Comparison of ENCODE assay signal across 15 cellular contexts in genomic region chr1:56094168-56094567, GRCh38.
"Had no signal": no experiment of that assay in that cellular context is flagged by ENCODE, and none has a peak within 500 bp of the region (broad histone marks: within the 10 kb centered on the region; RNA-seq: fewer than 3 reads in every experiment).

No MANE protein-coding gene starts in this region.

- H3K4me3 ChIP-seq: adrenal gland, esophagus squamous epithelium, left lung, testis, upper lobe of right lung had no signal

- H3K36me3 Mint-ChIP-seq: activated naive CD4-positive, alpha-beta T cell treated with anti-CD3 and anti-CD28 coated beads, Interleukin-2, amount 10 ng/mL, durations not matched to agents 7 days and 5 days; memory B cell; T-cell had no signal

- H3K4me3 Mint-ChIP-seq: activated B cell treated with CpG ODN at 0.5 μM for 24 hours; activated CD4-positive, alpha-beta T cell treated with anti-CD3 and anti-CD28 coated beads, Interleukin-2, amount 10 ng/mL, durations not matched to agents 24 days and 14 days; activated naive CD4-positive, alpha-beta T cell treated with anti-CD3 and anti-CD28 coated beads, Interleukin-2, amount 10 ng/mL, durations not matched to agents 7 days and 5 days; memory B cell; nephron progenitor cell; stimulated activated naive CD8-positive, alpha-beta T cell treated with anti-CD3 and anti-CD28 coated beads, Interleukin-15, Interleukin-2, amounts not matched to agents 100 ng/mL and 50 ng/mL, for 24 hours; T-cell had no signal

- ATAC-seq: left lung, T-cell, upper lobe of right lung had no signal

- H3K27me3 Mint-ChIP-seq: activated B cell treated with CpG ODN at 0.5 μM for 24 hours; activated CD4-positive, alpha-beta T cell treated with anti-CD3 and anti-CD28 coated beads, Interleukin-2, amount 10 ng/mL, durations not matched to agents 24 days and 14 days; activated naive CD4-positive, alpha-beta T cell treated with anti-CD3 and anti-CD28 coated beads, Interleukin-2, amount 10 ng/mL, durations not matched to agents 7 days and 5 days; stimulated activated naive CD8-positive, alpha-beta T cell treated with anti-CD3 and anti-CD28 coated beads, Interleukin-15, Interleukin-2, amounts not matched to agents 100 ng/mL and 50 ng/mL, for 24 hours; T-cell had no signal

- H3K9me3 Mint-ChIP-seq: activated B cell treated with CpG ODN at 0.5 μM for 24 hours; activated CD4-positive, alpha-beta T cell treated with anti-CD3 and anti-CD28 coated beads, Interleukin-2, amount 10 ng/mL, durations not matched to agents 24 days and 14 days; activated T-helper 2 cell treated with anti-CD3 and anti-CD28 coated beads, Interferon-gamma antibody, Interleukin-2, Interleukin-4, amounts not matched to agents 10 μg/mL and 5 μg/mL and 100 μg/mL, durations not matched to agents 14 hours and 24 hours and 36 hours; memory B cell had no signal

- H3K27ac Mint-ChIP-seq: activated B cell treated with CpG ODN at 0.5 μM for 24 hours; activated CD4-positive, alpha-beta T cell treated with anti-CD3 and anti-CD28 coated beads, Interleukin-2, amount 10 ng/mL, durations not matched to agents 24 days and 14 days; activated naive CD4-positive, alpha-beta T cell treated with anti-CD3 and anti-CD28 coated beads, Interleukin-2, amount 10 ng/mL, durations not matched to agents 7 days and 5 days; activated T-helper 2 cell treated with anti-CD3 and anti-CD28 coated beads, Interferon-gamma antibody, Interleukin-2, Interleukin-4, amounts not matched to agents 10 μg/mL and 5 μg/mL and 100 μg/mL, durations not matched to agents 14 hours and 24 hours and 36 hours; memory B cell; nephron progenitor cell; stimulated activated naive CD8-positive, alpha-beta T cell treated with anti-CD3 and anti-CD28 coated beads, Interleukin-15, Interleukin-2, amounts not matched to agents 100 ng/mL and 50 ng/mL, for 24 hours; T-cell had no signal

- H3K4me1 Mint-ChIP-seq: activated B cell treated with CpG ODN at 0.5 μM for 24 hours; activated CD4-positive, alpha-beta T cell treated with anti-CD3 and anti-CD28 coated beads, Interleukin-2, amount 10 ng/mL, durations not matched to agents 24 days and 14 days; activated naive CD4-positive, alpha-beta T cell treated with anti-CD3 and anti-CD28 coated beads, Interleukin-2, amount 10 ng/mL, durations not matched to agents 7 days and 5 days; memory B cell; nephron progenitor cell; T-cell had no signal

- DNase-seq: activated B cell treated with CpG ODN at 0.5 μM for 24 hours; activated CD4-positive, alpha-beta T cell treated with anti-CD3 and anti-CD28 coated beads, Interleukin-2, amount 10 ng/mL, durations not matched to agents 24 days and 14 days; activated naive CD4-positive, alpha-beta T cell treated with anti-CD3 and anti-CD28 coated beads, Interleukin-2, amount 10 ng/mL, durations not matched to agents 7 days and 5 days; adrenal gland; esophagus squamous epithelium; left lung; nephron progenitor cell; stimulated activated CD4-positive, alpha-beta T cell treated with anti-CD3 and anti-CD28 coated beads, Interleukin-12 subunit alpha, Interleukin-12 subunit beta, amount 100 ng/mL, for 4 hours; stimulated activated CD4-positive, alpha-beta T cell treated with anti-CD3 and anti-CD28 coated beads, Interleukin-4, amount 100 ng/mL, for 24 hours; T-cell; testis; upper lobe of right lung had no signal
